ENCODE assay signal across 8 cellular contexts in the genomic region with DNA sequence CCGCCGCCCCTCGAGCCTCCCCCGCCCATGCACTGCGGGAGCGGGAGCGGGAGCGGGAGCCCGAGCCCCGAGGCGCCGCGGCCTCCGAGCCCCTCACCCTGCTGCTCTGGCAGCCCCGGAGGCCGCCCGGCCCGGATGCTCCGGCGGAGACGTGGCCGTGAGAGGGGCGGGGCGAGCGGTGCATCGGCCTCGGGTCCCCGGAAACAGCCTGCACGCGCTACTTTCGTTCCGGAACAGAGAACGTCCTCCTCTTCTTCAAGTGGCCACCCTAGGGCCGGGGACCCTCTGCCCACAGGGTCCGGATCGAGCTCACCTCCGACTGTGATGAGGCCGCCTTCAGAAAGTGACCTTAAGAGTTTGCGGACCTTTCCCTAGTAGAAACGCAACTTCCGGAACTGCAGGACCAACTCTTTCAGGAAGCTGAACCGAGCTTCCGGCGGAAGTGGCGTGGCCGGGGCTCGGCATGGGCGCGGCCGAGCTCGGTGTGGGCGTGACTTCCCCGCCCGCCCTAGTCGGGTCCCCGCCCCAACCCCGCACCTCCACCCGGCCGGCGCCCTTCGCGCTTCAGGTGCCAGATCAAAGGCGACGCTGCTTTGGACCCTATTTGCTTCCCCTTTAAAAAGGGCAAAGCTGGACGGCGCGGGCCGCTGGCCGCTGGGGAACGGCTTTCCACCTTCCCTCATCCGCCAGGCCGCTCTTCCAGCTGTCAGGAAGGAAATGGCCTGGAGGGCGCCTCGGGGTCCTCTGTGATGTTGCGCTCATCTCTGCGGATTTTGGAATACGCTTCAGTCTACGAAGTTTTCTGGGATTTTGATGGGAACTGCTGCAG. TPM values are rescaled to one million over a fixed set of nuclear protein-coding genes. Genes with fewer than 3 reads are reported as not detected.
DNase-seq lines count a peak whose midpoint lies in the region; ATAC-seq and TF ChIP-seq lines count a peak whose summit lies in the region.

A gene with protein sequence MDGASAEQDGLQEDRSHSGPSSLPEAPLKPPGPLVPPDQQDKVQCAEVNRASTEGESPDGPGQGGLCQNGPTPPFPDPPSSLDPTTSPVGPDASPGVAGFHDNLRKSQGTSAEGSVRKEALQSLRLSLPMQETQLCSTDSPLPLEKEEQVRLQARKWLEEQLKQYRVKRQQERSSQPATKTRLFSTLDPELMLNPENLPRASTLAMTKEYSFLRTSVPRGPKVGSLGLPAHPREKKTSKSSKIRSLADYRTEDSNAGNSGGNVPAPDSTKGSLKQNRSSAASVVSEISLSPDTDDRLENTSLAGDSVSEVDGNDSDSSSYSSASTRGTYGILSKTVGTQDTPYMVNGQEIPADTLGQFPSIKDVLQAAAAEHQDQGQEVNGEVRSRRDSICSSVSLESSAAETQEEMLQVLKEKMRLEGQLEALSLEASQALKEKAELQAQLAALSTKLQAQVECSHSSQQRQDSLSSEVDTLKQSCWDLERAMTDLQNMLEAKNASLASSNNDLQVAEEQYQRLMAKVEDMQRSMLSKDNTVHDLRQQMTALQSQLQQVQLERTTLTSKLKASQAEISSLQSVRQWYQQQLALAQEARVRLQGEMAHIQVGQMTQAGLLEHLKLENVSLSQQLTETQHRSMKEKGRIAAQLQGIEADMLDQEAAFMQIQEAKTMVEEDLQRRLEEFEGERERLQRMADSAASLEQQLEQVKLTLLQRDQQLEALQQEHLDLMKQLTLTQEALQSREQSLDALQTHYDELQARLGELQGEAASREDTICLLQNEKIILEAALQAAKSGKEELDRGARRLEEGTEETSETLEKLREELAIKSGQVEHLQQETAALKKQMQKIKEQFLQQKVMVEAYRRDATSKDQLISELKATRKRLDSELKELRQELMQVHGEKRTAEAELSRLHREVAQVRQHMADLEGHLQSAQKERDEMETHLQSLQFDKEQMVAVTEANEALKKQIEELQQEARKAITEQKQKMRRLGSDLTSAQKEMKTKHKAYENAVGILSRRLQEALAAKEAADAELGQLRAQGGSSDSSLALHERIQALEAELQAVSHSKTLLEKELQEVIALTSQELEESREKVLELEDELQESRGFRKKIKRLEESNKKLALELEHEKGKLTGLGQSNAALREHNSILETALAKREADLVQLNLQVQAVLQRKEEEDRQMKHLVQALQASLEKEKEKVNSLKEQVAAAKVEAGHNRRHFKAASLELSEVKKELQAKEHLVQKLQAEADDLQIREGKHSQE (N-terminal part only) (minus strand): TSS at position 164 of the 829 bp plus-strand sequence. CDS start 6,741 bp downstream, outside the sequence.

- no peaks in the 10 kb centered on the region for H3K27me3 Mint-ChIP-seq in activated naive CD4-positive, alpha-beta T cell treated with anti-CD3 and anti-CD28 coated beads, Interleukin-2, amount 50 U/mL, for 24 hours

- peak within 1 kb of the TSS; percentile 100 for H3K27ac Mint-ChIP-seq in activated naive CD4-positive, alpha-beta T cell treated with anti-CD3 and anti-CD28 coated beads, Interleukin-2, amount 50 U/mL, for 24 hours

- peaks cover 53% of the 10 kb centered on the region for H3K4me1 Mint-ChIP-seq in activated naive CD4-positive, alpha-beta T cell treated with anti-CD3 and anti-CD28 coated beads, Interleukin-2, amount 50 U/mL, for 24 hours

- POLR2A ChIA-PET in GM10248 (lab: Yijun Ruan, JAX) = interaction anchor here (0.6 to 1.6 kb wide), 4 partner anchors 9 to 128 kb away, joined by 3 to 8 read pairs (median 4); no protein-coding TSS in a partner anchor

- peaks cover 5% of the 10 kb centered on the region for H3K36me3 Mint-ChIP-seq in activated naive CD4-positive, alpha-beta T cell treated with anti-CD3 and anti-CD28 coated beads, Interleukin-2, amount 50 U/mL, for 24 hours

- CTCF ChIA-PET in GM10248 (lab: Yijun Ruan, JAX) = interaction anchor here (1.4 kb wide), 1 partner anchor 18 kb away, joined by 4 read pairs; no protein-coding TSS in a partner anchor

- peak within 1 kb of the TSS; percentile 87 for H3K27ac ChIP-seq in temporal lobe (ENCODE audit: low read depth, low read length)

- no peaks in the 10 kb centered on the region for H3K9me3 Mint-ChIP-seq in activated naive CD4-positive, alpha-beta T cell treated with anti-CD3 and anti-CD28 coated beads, Interleukin-2, amount 50 U/mL, for 24 hours

- peak within 1 kb of the TSS; percentile 97 for H3K4me3 Mint-ChIP-seq in activated naive CD4-positive, alpha-beta T cell treated with anti-CD3 and anti-CD28 coated beads, Interleukin-2, amount 50 U/mL, for 24 hours

- ATAC-seq in HG02610 (IDR thresholded peaks at IDR 0.05; ENCODE audit: unreplicated experiment) = peak; percentile 84
- ATAC-seq in SK-N-SH treated with all-trans-retinoic acid at 6 μM for 48 hours = peak; percentile 93
- ATAC-seq in omental fat pad (ENCODE audit: low FRiP score) = peak; percentile 95

- no peak for TF ChIP-seq CTCF in GM10248 (IDR thresholded peaks at IDR 0.05; ENCODE audit: control extremely low read depth, extremely low read depth, low read depth, missing control alignments)
- no peak for TF ChIP-seq CTCF in omental fat pad (IDR thresholded peaks at IDR 0.05)

- DNase-seq in GM10248 (ENCODE audit: extremely low spot score) (peak; percentile 99), NCI-H1092 treated with DMSO at 0.1 percent for 48 hours (lab: John Stamatoyannopoulos, UW) (peak; percentile 91), glomerular visceral epithelial cell (ENCODE audit: extremely low spot score) (peak; percentile 92), omental fat pad (ENCODE audit: low spot score) (peak; percentile 93)

TF ChIP-seq in SK-N-SH treated with all-trans-retinoic acid at 6 μM for 48 hours, 23 proteins besides CTCF, POLR2A, EP300 and RAD21:
- TF ChIP-seq ESRRG (CRISPR knock-in tag; IDR thresholded peaks at IDR 0.05) (no peak), ZNF565 (CRISPR knock-in tag; conservative IDR thresholded peaks at IDR 0.05; ENCODE audit: low read depth) (no peak), ARNTL (CRISPR knock-in tag; IDR thresholded peaks at IDR 0.05; ENCODE audit: borderline replicate concordance, low read depth) (no peak), BACH2 (CRISPR knock-in tag; IDR thresholded peaks at IDR 0.05; ENCODE audit: borderline replicate concordance) (no peak), GLIS3 (CRISPR knock-in tag; IDR thresholded peaks at IDR 0.05) (no peak)
- TF ChIP-seq, protein P1, sequence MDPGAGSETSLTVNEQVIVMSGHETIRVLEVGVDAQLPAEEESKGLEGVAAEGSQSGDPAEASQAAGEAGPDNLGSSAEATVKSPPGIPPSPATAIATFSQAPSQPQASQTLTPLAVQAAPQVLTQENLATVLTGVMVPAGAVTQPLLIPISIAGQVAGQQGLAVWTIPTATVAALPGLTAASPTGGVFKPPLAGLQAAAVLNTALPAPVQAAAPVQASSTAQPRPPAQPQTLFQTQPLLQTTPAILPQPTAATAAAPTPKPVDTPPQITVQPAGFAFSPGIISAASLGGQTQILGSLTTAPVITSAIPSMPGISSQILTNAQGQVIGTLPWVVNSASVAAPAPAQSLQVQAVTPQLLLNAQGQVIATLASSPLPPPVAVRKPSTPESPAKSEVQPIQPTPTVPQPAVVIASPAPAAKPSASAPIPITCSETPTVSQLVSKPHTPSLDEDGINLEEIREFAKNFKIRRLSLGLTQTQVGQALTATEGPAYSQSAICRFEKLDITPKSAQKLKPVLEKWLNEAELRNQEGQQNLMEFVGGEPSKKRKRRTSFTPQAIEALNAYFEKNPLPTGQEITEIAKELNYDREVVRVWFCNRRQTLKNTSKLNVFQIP (CRISPR knock-in tag; IDR thresholded peaks at IDR 0.05; ENCODE audit: borderline replicate concordance, low read depth) = 0 out of 2 replicates have a peak, but pooled peaks have one; percentile 66

RNA-seq across cellular contexts. Expression of the gene that starts here (rescaled TPM):
- total RNA-seq in omental fat pad (100 to 1,000 TPM in 1 of 4 donors, 10 to 100 TPM in 3; 55.0 to 136 (median 72.5) TPM), temporal lobe (35.9 TPM)

Comparison
In these comparisons a context has a peak if more than half of its experiments do, and no peak if none do; other contexts are left out.
1. Peak in every context shown above with its lines: DNase-seq, ATAC-seq and H3K27ac ChIP-seq.